18 cellular contexts compared by ENCODE assay signal in genomic region chr20:50421356-50422340, GRCh38.
DNase-seq lines count a peak whose midpoint lies in the region; ATAC-seq and TF ChIP-seq lines count a peak whose summit lies in the region.
"Had no signal": no experiment of that assay in that cellular context is flagged by ENCODE, and none has a peak within 500 bp of the region (broad histone marks: within the 10 kb centered on the region; RNA-seq: fewer than 3 reads in every experiment).

No MANE protein-coding gene starts in this region.

- intact Hi-C loops in transverse colon (cut with DNase I; ENCODE audit: low total_unique reads) (no loop called here), head of caudate nucleus (cut with DNase I) (no loop called here)

- H3K27me3 ChIP-seq in Peyer's patch (no peaks in the 10 kb centered on the region), lung (ENCODE audit: control insufficient read depth, insufficient read depth) (no peaks in the 10 kb centered on the region), transverse colon (no peaks in the 10 kb centered on the region)
- H3K27me3 ChIP-seq: BLaER1 had no signal

- no peaks in the 10 kb centered on the region for H3K36me3 ChIP-seq in Peyer's patch
- no peaks in the 10 kb centered on the region for H3K36me3 ChIP-seq in lung (ENCODE audit: control insufficient read depth in 2 of 2, insufficient read depth in 2 of 2, low read length in 2 of 2)
- H3K36me3 ChIP-seq in transverse colon, result no peaks in the 10 kb centered on the region
- H3K36me3 ChIP-seq: BLaER1 had no signal

- TF ChIP-seq POLR2A in Peyer's patch (IDR thresholded peaks at IDR 0.05) (no peak), transverse colon (IDR thresholded peaks at IDR 0.05) (no peak)

- in situ Hi-C loops in transverse colon (cut with MboI; ENCODE audit: low pct_ligation_motif_present in 1 of 4, low pct_unique_long_range_greater_than_20kb in 1 of 4, low sequenced_read_pairs in 3 of 4), result no loop called here

- H3K9me3 ChIP-seq in Peyer's patch (peaks cover 0 to 5% (median 0%) of the 10 kb centered on the region in 4 donors), lung (ENCODE audit: control insufficient read depth in 2 of 2, insufficient read depth in 1 of 2, low read length in 1 of 2) (peaks cover 0 to 2% of the 10 kb centered on the region in 2 donors), transverse colon (no peaks in the 10 kb centered on the region)
- H3K9me3 ChIP-seq: SK-N-SH had no signal

- TF ChIP-seq CTCF in Peyer's patch (IDR thresholded peaks at IDR 0.05), result no peak
- no peak for TF ChIP-seq CTCF in coronary artery (IDR thresholded peaks at IDR 0.05)
- no peak for TF ChIP-seq CTCF in lung (IDR thresholded peaks at IDR 0.05; ENCODE audit: control extremely low read depth, extremely low read depth)
- TF ChIP-seq CTCF in transverse colon (IDR thresholded peaks at IDR 0.05), result no peak

- H3K4me3 ChIP-seq in Peyer's patch (no peak overlapping the region), coronary artery (no peak overlapping the region), lung (no peak overlapping the region), transverse colon (no peak overlapping the region)
- H3K4me3 ChIP-seq: BLaER1 had no signal

- no peak for TF ChIP-seq EP300 in transverse colon (IDR thresholded peaks at IDR 0.05; ENCODE audit: low read depth)

- ATAC-seq in lung (ENCODE audit: insufficient read depth, low FRiP score), result peak; percentile 22
- ATAC-seq: activated T-cell treated with anti-CD3 and anti-CD28 coated beads, Interleukin-2, amount 50 U/mL, for 4 hours; stimulated activated naive B cell treated with anti-CD40 and anti-IgM and Interleukin-4, amounts not matched to agents 10 μg/mL and 1 μg/mL and 100 μg/mL, for 72 hours had no signal

- H3K27ac ChIP-seq in Peyer's patch (peak overlapping the region in 3 of 4 donors; percentile 80 to 99 (median 93)), coronary artery (peak overlapping the region; percentile 60 to 79), lung (ENCODE audit: low read depth in 1 of 2, low read length in 1 of 2) (peak overlapping the region in 1 of 2 donors; percentile 87), transverse colon (peak overlapping the region; percentile 92 to 94 (median 93))
- H3K27ac ChIP-seq: BLaER1, HL-60 had no signal

- WGBS in lung, 2 donors, result 90 to 98% methylated on average over 6 of the region's 6 CpGs
- WGBS in transverse colon (ENCODE audit: low coverage in 1 of 2), 2 donors, result 68 to 73% methylated on average over 4 to 6 of the region's 6 CpGs

- DNase-seq in Peyer's patch (no peak), coronary artery (ENCODE audit: low spot score) (no peak), lung (ENCODE audit: low spot score) (no peak), transverse colon (no peak), CD1c-positive myeloid dendritic cell (ENCODE audit: extremely low spot score) (no peak), head of caudate nucleus (no peak), NCI-H1092 (lab: John Stamatoyannopoulos, UW) (no peak)
- DNase-seq: activated naive CD8-positive, alpha-beta T cell treated with anti-CD3 and anti-CD28 coated beads for 36 hours; activated T-cell treated with anti-CD3 and anti-CD28 coated beads, Interleukin-2, amount 50 U/mL, for 4 hours; central memory CD4-positive, alpha-beta T cell; Karpas-422; midbrain; NCI-H1436; NCI-H510A treated with DMSO at 0.1 percent for 48 hours; SK-N-SH; stimulated activated naive B cell treated with anti-CD40 and anti-IgM and Interleukin-4, amounts not matched to agents 10 μg/mL and 1 μg/mL and 100 μg/mL, for 72 hours had no signal

- peaks cover 0 to 28% (median 8%) of the 10 kb centered on the region in 4 donors for H3K4me1 ChIP-seq in Peyer's patch
- H3K4me1 ChIP-seq in lung (ENCODE audit: control insufficient read depth in 2 of 2, insufficient read depth in 2 of 2, low read length in 2 of 2), result peaks cover 2 to 13% of the 10 kb centered on the region in 2 donors
- H3K4me1 ChIP-seq in transverse colon, result peaks cover 19 to 41% (median 27%) of the 10 kb centered on the region in 4 donors
